17 cellular contexts compared by ENCODE assay signal in genomic region chr2:193539188-193539587, GRCh38.
DNase-seq lines count a peak whose midpoint lies in the region; ATAC-seq and TF ChIP-seq lines count a peak whose summit lies in the region.
"Had no signal": no experiment of that assay in that cellular context is flagged by ENCODE, and none has a peak within 500 bp of the region (broad histone marks: within the 10 kb centered on the region; RNA-seq: fewer than 3 reads in every experiment).

No MANE protein-coding gene starts in this region.

- no peak overlapping the region for H3K27ac Mint-ChIP-seq in activated CD8-positive, alpha-beta memory T cell treated with anti-CD3 and anti-CD28 coated beads, Interleukin-2, amount 10 ng/mL, durations not matched to agents 7 days and 5 days
- H3K27ac Mint-ChIP-seq: activated T-helper 2 cell treated with anti-CD3 and anti-CD28 coated beads, Interferon-gamma antibody, Interleukin-2, Interleukin-4, amounts not matched to agents 10 μg/mL and 5 μg/mL and 100 μg/mL, durations not matched to agents 14 hours and 24 hours and 36 hours; stimulated activated naive CD8-positive, alpha-beta T cell treated with anti-CD3 and anti-CD28 coated beads, Interleukin-15, amount 100 ng/mL, for 72 hours had no signal

- H3K4me3 Mint-ChIP-seq in activated CD8-positive, alpha-beta memory T cell treated with anti-CD3 and anti-CD28 coated beads, Interleukin-2, amount 10 ng/mL, durations not matched to agents 7 days and 5 days, result no peak overlapping the region
- H3K4me3 Mint-ChIP-seq: stimulated activated naive CD8-positive, alpha-beta T cell treated with anti-CD3 and anti-CD28 coated beads, Interleukin-15, amount 100 ng/mL, for 72 hours had no signal

- H3K9ac ChIP-seq in smooth muscle cell (ENCODE audit: low read depth), result no peak overlapping the region

- no peaks in the 10 kb centered on the region for H3K4me1 Mint-ChIP-seq in activated CD8-positive, alpha-beta memory T cell treated with anti-CD3 and anti-CD28 coated beads, Interleukin-2, amount 10 ng/mL, durations not matched to agents 7 days and 5 days
- H3K4me1 Mint-ChIP-seq: stimulated activated naive CD8-positive, alpha-beta T cell treated with anti-CD3 and anti-CD28 coated beads, Interleukin-15, amount 100 ng/mL, for 72 hours had no signal

- no peak overlapping the region for H3K4me3 ChIP-seq in smooth muscle cell

- H3K27me3 Mint-ChIP-seq in activated CD8-positive, alpha-beta memory T cell treated with anti-CD3 and anti-CD28 coated beads, Interleukin-2, amount 10 ng/mL, durations not matched to agents 7 days and 5 days, result no peaks in the 10 kb centered on the region
- H3K27me3 Mint-ChIP-seq: stimulated activated naive CD8-positive, alpha-beta T cell treated with anti-CD3 and anti-CD28 coated beads, Interleukin-15, amount 100 ng/mL, for 72 hours had no signal

- H3K9me3 Mint-ChIP-seq in activated CD8-positive, alpha-beta memory T cell treated with anti-CD3 and anti-CD28 coated beads, Interleukin-2, amount 10 ng/mL, durations not matched to agents 7 days and 5 days (ENCODE audit: low read depth), result peaks cover 2% of the 10 kb centered on the region
- H3K9me3 Mint-ChIP-seq: activated T-helper 2 cell treated with anti-CD3 and anti-CD28 coated beads, Interferon-gamma antibody, Interleukin-2, Interleukin-4, amounts not matched to agents 10 μg/mL and 5 μg/mL and 100 μg/mL, durations not matched to agents 14 hours and 24 hours and 36 hours had no signal

- H3K27ac ChIP-seq in smooth muscle cell (ENCODE audit: low read depth), result no peak overlapping the region
- H3K27ac ChIP-seq: HL-60 had no signal

- DNase-seq in anterior cingulate cortex (lab: John Stamatoyannopoulos, UW) (no peak), smooth muscle cell (lab: John Stamatoyannopoulos, UW; ENCODE audit: unreplicated experiment) (no peak)
- no peak for DNase-seq in effector CD4-positive, alpha-beta T cell
- DNase-seq in activated CD8-positive, alpha-beta memory T cell treated with anti-CD3 and anti-CD28 coated beads, Interleukin-2, amount 10 ng/mL, durations not matched to agents 7 days and 5 days, result no peak
- DNase-seq: DMS53; foreskin melanocyte; NCI-H2171 treated with DMSO at 0.1 percent for 48 hours; PC-3; stimulated activated CD4-positive, alpha-beta T cell treated with anti-CD3 and anti-CD28 coated beads, Interleukin-4, amount 100 ng/mL, for 1 hour; stimulated activated naive CD8-positive, alpha-beta T cell treated with anti-CD3 and anti-CD28 coated beads, Interleukin-15, amount 100 ng/mL, for 72 hours; T-helper 1 cell had no signal

- H3K36me3 Mint-ChIP-seq in activated CD8-positive, alpha-beta memory T cell treated with anti-CD3 and anti-CD28 coated beads, Interleukin-2, amount 10 ng/mL, durations not matched to agents 7 days and 5 days, result no peaks in the 10 kb centered on the region

- no peak for TF ChIP-seq CTCF in smooth muscle cell (IDR thresholded peaks at IDR 0.05; ENCODE audit: borderline replicate concordance, insufficient read depth, poor library complexity, severe bottlenecking)

- ATAC-seq in GM18858 (IDR thresholded peaks at IDR 0.05; ENCODE audit: unreplicated experiment) (peak; percentile 97), GM21390 (IDR thresholded peaks at IDR 0.05; ENCODE audit: unreplicated experiment) (peak; percentile 92), HG02943 (IDR thresholded peaks at IDR 0.05; ENCODE audit: low read depth, unreplicated experiment) (peak; percentile 72), HG03460 (IDR thresholded peaks at IDR 0.05; ENCODE audit: unreplicated experiment) (peak; percentile 90)
- no peak for ATAC-seq in activated CD8-positive, alpha-beta memory T cell treated with anti-CD3 and anti-CD28 coated beads, Interleukin-2, amount 10 ng/mL, durations not matched to agents 7 days and 5 days
- ATAC-seq: PC-3; stimulated activated naive CD8-positive, alpha-beta T cell treated with anti-CD3 and anti-CD28 coated beads, Interleukin-15, amount 100 ng/mL, for 72 hours had no signal

- H3K9me3 ChIP-seq in smooth muscle cell (replicated peaks; ENCODE audit: low read depth), result no peaks in the 10 kb centered on the region

- H4K20me1 ChIP-seq in smooth muscle cell (ENCODE audit: low read depth), result no peaks in the 10 kb centered on the region

- CTCF ChIA-PET in activated CD8-positive, alpha-beta memory T cell treated with anti-CD3 and anti-CD28 coated beads, Interleukin-2, amount 10 ng/mL, durations not matched to agents 7 days and 5 days (lab: Charles Lee), result no interaction called here

- H3K4me2 ChIP-seq in smooth muscle cell, result no peak overlapping the region

- H3K4me1 ChIP-seq in smooth muscle cell (ENCODE audit: low read depth), result no peaks in the 10 kb centered on the region

- H3K79me2 ChIP-seq in smooth muscle cell (ENCODE audit: low read depth), result no peaks in the 10 kb centered on the region

- no peaks in the 10 kb centered on the region for H3K27me3 ChIP-seq in smooth muscle cell (ENCODE audit: low read depth)

- H3K36me3 ChIP-seq in smooth muscle cell (ENCODE audit: low read depth), result no peaks in the 10 kb centered on the region

- H3F3A ChIP-seq in smooth muscle cell (ENCODE audit: low read depth), result no peaks in the 10 kb centered on the region

- no peak overlapping the region for H2AFZ ChIP-seq in smooth muscle cell (ENCODE audit: low read depth)
